ENCODE assay signal across 32 cellular contexts in the genomic region with DNA sequence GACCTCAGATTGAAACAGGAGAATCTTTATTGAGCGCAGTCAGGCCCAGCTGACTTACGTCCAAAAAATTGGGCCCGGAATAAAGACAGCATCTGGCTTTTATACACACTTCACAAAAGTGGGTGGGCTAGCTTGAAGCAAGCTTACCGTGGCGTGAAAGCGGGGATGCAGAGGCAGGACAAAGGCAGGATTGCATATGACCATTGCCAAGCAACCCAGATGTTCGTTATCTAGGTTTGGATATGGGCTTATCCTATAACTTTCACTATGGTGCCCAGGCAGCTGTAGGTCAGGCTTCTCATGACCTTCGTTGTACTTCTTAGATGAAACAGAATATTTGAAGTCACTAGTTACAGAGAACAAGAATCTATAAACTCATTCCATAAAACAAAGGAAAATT.
"Had no signal": no experiment of that assay in that cellular context is flagged by ENCODE, and none has a peak within 500 bp of the region (broad histone marks: within the 10 kb centered on the region; RNA-seq: fewer than 3 reads in every experiment).

No MANE protein-coding gene starts in this region.

- DNase-seq: hypothalamus; immature natural killer cell; kidney; left colon; left lung; lower lobe of right lung; mammary epithelial cell; mesenchymal stem cell; naive thymus-derived CD8-positive, alpha-beta T cell; occipital lobe; posterior cingulate gyrus; retina; stimulated activated CD4-positive, alpha-beta T cell treated with anti-CD3 and anti-CD28 coated beads, Interleukin-12 subunit alpha, Interleukin-12 subunit beta, amount 100 ng/mL, for 4 hours; stimulated activated CD4-positive, alpha-beta T cell treated with anti-CD3 and anti-CD28 coated beads, Interleukin-15, amount 100 ng/mL, for 24 hours; stimulated activated CD4-positive, alpha-beta T cell treated with anti-CD3 and anti-CD28 coated beads, Interleukin-4, amount 100 ng/mL, for 24 hours; stimulated activated naive CD4-positive, alpha-beta T cell; tibial artery; trophoblast cell; upper lobe of right lung had no signal

- H3K27me3 Mint-ChIP-seq: naive thymus-derived CD8-positive, alpha-beta T cell; stimulated activated naive CD8-positive, alpha-beta T cell treated with anti-CD3 and anti-CD28 coated beads, Interleukin-15, Interleukin-2, amounts not matched to agents 100 ng/mL and 50 ng/mL, for 24 hours had no signal

- H3K27ac Mint-ChIP-seq: immature natural killer cell; naive thymus-derived CD8-positive, alpha-beta T cell; nephron; stimulated activated effector memory CD8-positive, alpha-beta T cell treated with anti-CD3 and anti-CD28 coated beads, Interleukin-12 subunit alpha, Interleukin-12 subunit beta, amount 100 ng/mL, for 72 hours; stimulated activated naive CD8-positive, alpha-beta T cell treated with anti-CD3 and anti-CD28 coated beads, Interleukin-15, Interleukin-2, amounts not matched to agents 100 ng/mL and 50 ng/mL, for 24 hours had no signal

- H3K4me3 Mint-ChIP-seq: immature natural killer cell; naive thymus-derived CD8-positive, alpha-beta T cell; nephron; neural crest cell; stimulated activated effector memory CD8-positive, alpha-beta T cell treated with anti-CD3 and anti-CD28 coated beads, Interleukin-12 subunit alpha, Interleukin-12 subunit beta, amount 100 ng/mL, for 72 hours; stimulated activated naive CD8-positive, alpha-beta T cell treated with anti-CD3 and anti-CD28 coated beads, Interleukin-15, Interleukin-2, amounts not matched to agents 100 ng/mL and 50 ng/mL, for 24 hours had no signal

- H3K9me3 ChIP-seq: lower lobe of right lung, neutrophil, prostate gland, suprapubic skin, thoracic aorta, tibial artery, upper lobe of right lung had no signal

- H3K9me3 Mint-ChIP-seq: nephron, neural crest cell had no signal

- H3K36me3 ChIP-seq: left lung, lower lobe of right lung, neutrophil, prostate gland, suprapubic skin, thoracic aorta, tibial artery, upper lobe of right lung had no signal

- H3K27ac ChIP-seq: left lung, lower lobe of right lung, neutrophil, prostate gland, skin epidermis, suprapubic skin, thoracic aorta, tibial artery, upper lobe of right lung had no signal

- H3K36me3 Mint-ChIP-seq: immature natural killer cell; naive thymus-derived CD8-positive, alpha-beta T cell; stimulated activated effector memory CD8-positive, alpha-beta T cell treated with anti-CD3 and anti-CD28 coated beads, Interleukin-12 subunit alpha, Interleukin-12 subunit beta, amount 100 ng/mL, for 72 hours had no signal

- H3K27me3 ChIP-seq: left lung, neutrophil, suprapubic skin, tibial artery, upper lobe of right lung had no signal

- ATAC-seq: left colon; left lung; lower lobe of right lung; naive thymus-derived CD8-positive, alpha-beta T cell; right cardiac atrium; sciatic nerve; stimulated activated effector memory CD8-positive, alpha-beta T cell treated with anti-CD3 and anti-CD28 coated beads, Interleukin-12 subunit alpha, Interleukin-12 subunit beta, amount 100 ng/mL, for 72 hours; upper lobe of right lung had no signal

- H3K4me1 ChIP-seq: lower lobe of right lung, prostate gland, suprapubic skin, upper lobe of right lung had no signal

- H3K4me3 ChIP-seq: left lung, lower lobe of right lung, prostate gland, skin epidermis, suprapubic skin, thoracic aorta, tibial artery, upper lobe of right lung had no signal

- H3K4me1 Mint-ChIP-seq: immature natural killer cell; naive thymus-derived CD8-positive, alpha-beta T cell; nephron; neural crest cell; stimulated activated effector memory CD8-positive, alpha-beta T cell treated with anti-CD3 and anti-CD28 coated beads, Interleukin-12 subunit alpha, Interleukin-12 subunit beta, amount 100 ng/mL, for 72 hours had no signal

- FAIRE-seq: islet of Langerhans, urothelium cell line had no signal
